Comparison of ENCODE assay signal across 8 cellular contexts in the genomic region with DNA sequence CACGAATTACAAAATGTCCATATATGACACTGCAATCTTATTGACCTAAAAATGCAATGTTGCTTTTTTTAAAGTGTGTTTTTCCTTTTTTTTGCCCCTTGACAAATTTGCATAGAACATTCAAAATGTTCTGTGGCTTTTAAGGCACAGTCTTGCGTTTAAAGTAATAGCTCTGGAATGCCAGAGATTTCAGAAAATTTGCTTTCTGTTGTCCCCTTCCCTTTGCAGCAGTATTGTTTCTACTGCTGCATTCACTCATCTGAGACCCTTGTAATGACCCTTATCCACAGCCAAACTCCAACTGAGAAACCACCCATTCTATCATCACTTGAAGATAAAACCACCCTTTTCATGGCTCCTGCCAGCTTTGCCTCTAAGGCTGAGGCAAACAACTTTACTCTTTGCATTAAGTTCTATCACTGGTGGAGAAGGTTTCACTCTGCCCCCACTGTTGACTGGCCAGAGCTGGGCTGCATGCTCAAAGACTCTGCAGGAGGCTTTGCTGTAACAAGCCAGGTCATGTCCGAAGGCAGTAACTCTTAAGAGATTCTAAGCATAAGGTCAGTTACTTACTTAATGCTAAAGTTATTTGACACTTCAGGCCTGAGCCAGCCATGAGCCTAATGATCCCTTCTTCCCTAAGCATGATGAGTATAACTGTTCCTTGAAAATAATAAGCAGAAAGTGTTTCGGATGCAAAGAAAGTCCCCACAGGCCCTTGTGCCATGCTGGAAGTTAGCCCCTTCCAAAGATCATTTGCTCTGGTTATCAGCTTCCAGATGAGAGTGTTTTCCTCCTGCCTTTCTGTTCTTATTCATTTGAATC.
DNase-seq lines count a peak whose midpoint lies in the region; ATAC-seq, FAIRE-seq and TF ChIP-seq lines count a peak whose summit lies in the region.

No MANE protein-coding gene starts in this region.

- FAIRE-seq in pancreas (lab: Jason Lieb, UNC) (no peak), RCC 7860 (lab: Jason Lieb, UNC) (no peak)

- peaks cover 20% of the 10 kb centered on the region for H3K4me1 Mint-ChIP-seq in Calu3 (ENCODE audit: low read depth, unreplicated experiment)

- WGBS in pancreas, 2 donors = 65 to 82% methylated on average over 4 of the region's 4 CpGs

- H3K9me3 ChIP-seq in cardiac muscle cell (ENCODE audit: low read depth) (no peaks in the 10 kb centered on the region), pancreas (no peaks in the 10 kb centered on the region)

- ATAC-seq in pancreas = peak in 2 of 4 donors; percentile 36 to 47
- ATAC-seq in GM18519 (IDR thresholded peaks at IDR 0.05; ENCODE audit: low FRiP score, unreplicated experiment) = no peak

- no TSS peak for BruUV-seq in Calu3 (replicated peaks; lab: Mats Ljungman, UMichigan)

- H3K36me3 Mint-ChIP-seq in Calu3 (ENCODE audit: insufficient read depth, unreplicated experiment) = no peaks in the 10 kb centered on the region

- peaks cover 6% of the 10 kb centered on the region for H3K36me3 ChIP-seq in cardiac muscle cell
- no peaks in the 10 kb centered on the region for H3K36me3 ChIP-seq in pancreas

- intact Hi-C loops in pancreas (cut with DNase I) (no loop called here), Calu3 (cut with micrococcal nuclease; ENCODE audit: unreplicated experiment) (no loop called here)

- DNase-seq in DMS 273 (lab: John Stamatoyannopoulos, UW; ENCODE audit: unreplicated experiment) (peak; percentile 45), amniotic epithelial cell (ENCODE audit: low read depth) (peak; percentile 55), cardiac muscle cell (ENCODE audit: low read depth in 1 of 2, low spot score in 1 of 2) (peak; percentile 39 to 71), pancreas (no peak), RCC 7860 (ENCODE audit: low spot score) (no peak), NCI-H1930 (lab: John Stamatoyannopoulos, UW) (no peak), Calu3 (no peak)

- TF ChIP-seq CTCF in cardiac muscle cell (IDR thresholded peaks at IDR 0.05; ENCODE audit: low read depth, low read length) (no peak), pancreas (IDR thresholded peaks at IDR 0.05) (no peak), Calu3 (IDR thresholded peaks at IDR 0.05; ENCODE audit: unreplicated experiment) (no peak)

- H3K27me3 Mint-ChIP-seq in Calu3 (ENCODE audit: unreplicated experiment) = no peaks in the 10 kb centered on the region

- H3K4me1 ChIP-seq in cardiac muscle cell (ENCODE audit: low read depth) (peaks cover 33% of the 10 kb centered on the region), pancreas (peaks cover 0 to 12% (median 5%) of the 10 kb centered on the region in 3 donors)

- H3K27ac ChIP-seq in cardiac muscle cell (peak overlapping the region; percentile 79), pancreas (peak overlapping the region in 3 of 4 donors; percentile 47 to 66 (median 53))

- no peaks in the 10 kb centered on the region for H3K9me3 Mint-ChIP-seq in Calu3 (ENCODE audit: low read depth, unreplicated experiment)

- H3K4me3 Mint-ChIP-seq in Calu3 (ENCODE audit: low read depth, unreplicated experiment) = no peak overlapping the region

- H3K4me3 ChIP-seq in cardiac muscle cell (no peak overlapping the region), pancreas (no peak overlapping the region)

- CTCF ChIA-PET in Calu3 (lab: Charles Lee) = no interaction called here

- H3K27me3 ChIP-seq in cardiac muscle cell (no peaks in the 10 kb centered on the region), pancreas (no peaks in the 10 kb centered on the region)

- H3K27ac Mint-ChIP-seq in Calu3 (ENCODE audit: unreplicated experiment) = no peak overlapping the region

Comparison
In these comparisons a context has a peak if more than half of its experiments do, and no peak if none do; other contexts are left out.
1. DNase-seq: peak in DMS 273 (single experiment), amniotic epithelial cell (single experiment) and cardiac muscle cell (2 of 2); none in pancreas (0 of 6), RCC 7860 (single experiment), NCI-H1930 (0 of 2) and Calu3 (single experiment).